8 cellular contexts compared by ENCODE assay signal in the genomic region with DNA sequence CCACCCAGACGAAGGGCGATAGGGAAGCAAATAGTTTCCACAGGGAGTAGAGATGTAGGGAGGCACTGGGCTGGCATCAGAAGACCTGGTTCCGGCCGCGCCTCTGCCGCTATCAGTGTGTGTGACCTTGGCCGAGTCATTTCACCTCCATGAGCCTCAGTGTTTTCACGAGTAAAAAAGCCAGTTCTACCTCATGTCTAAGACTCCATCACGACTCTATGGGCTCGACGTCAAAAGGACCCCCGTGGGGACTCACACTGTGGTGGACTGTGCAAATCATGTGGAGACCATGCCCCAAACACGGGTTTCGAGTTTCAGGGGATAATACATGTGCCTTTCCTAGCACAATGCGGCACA. TPM values are rescaled to one million over a fixed set of nuclear protein-coding genes. Genes with fewer than 3 reads are reported as not detected.
A peak's percentile ranks its signal among the peaks of the same experiment; 100 is the strongest.
DNase-seq lines count a peak whose midpoint lies in the region; ATAC-seq lines count a peak whose summit lies in the region.

No MANE protein-coding gene starts in this region.

- no peaks in the 10 kb centered on the region for H4K20me1 ChIP-seq in Karpas-422 (ENCODE audit: insufficient read depth, low read depth, low read length)

- no peaks in the 10 kb centered on the region for H3K36me3 ChIP-seq in ACC112 (ENCODE audit: insufficient read depth, low read length)
- H3K36me3 ChIP-seq in Karpas-422 (ENCODE audit: insufficient read depth, low read length): no peaks in the 10 kb centered on the region
- no peaks in the 10 kb centered on the region for H3K36me3 ChIP-seq in mucosa of stomach (ENCODE audit: control insufficient read depth, insufficient read depth, low read length)

- DNase-seq in Karpas-422: no peak
- peak; percentile 13 for DNase-seq in cerebellar cortex (ENCODE audit: low spot score)
- no peak for DNase-seq in retina
- DNase-seq in NK-92 (lab: John Stamatoyannopoulos, UW; ENCODE audit: unreplicated experiment): no peak
- DNase-seq in islet precursor cell: no peak

- H3K79me2 ChIP-seq in ACC112 (ENCODE audit: control insufficient read depth, insufficient read depth, low read length, unreplicated experiment) (peaks cover 31% of the 10 kb centered on the region), Karpas-422 (ENCODE audit: low read length) (peaks cover 39% of the 10 kb centered on the region)

- H3K27me3 ChIP-seq in ACC112 (ENCODE audit: insufficient read depth, low read length) (no peaks in the 10 kb centered on the region), Karpas-422 (ENCODE audit: low read length) (no peaks in the 10 kb centered on the region), mucosa of stomach (ENCODE audit: control insufficient read depth, insufficient read depth, low read length) (no peaks in the 10 kb centered on the region)

- H3K4me3 ChIP-seq in ACC112 (ENCODE audit: low read depth, low read length) (peak overlapping the region; percentile 92), Karpas-422 (ENCODE audit: low read length) (peak overlapping the region; percentile 83), mucosa of stomach (ENCODE audit: low read length) (peak overlapping the region; percentile 91)

- H3K9me3 ChIP-seq in Karpas-422 (ENCODE audit: low read length): no peaks in the 10 kb centered on the region
- no peaks in the 10 kb centered on the region for H3K9me3 ChIP-seq in mucosa of stomach (ENCODE audit: control insufficient read depth, low read length)

- H3K9me2 ChIP-seq in Karpas-422 (replicated peaks; ENCODE audit: insufficient read depth, low read length): no peaks in the 10 kb centered on the region

- H3K4me2 ChIP-seq in Karpas-422 (ENCODE audit: low read depth, low read length, poor library complexity, severe bottlenecking): peak overlapping the region; percentile 90

- H3K4me1 ChIP-seq in ACC112 (ENCODE audit: control insufficient read depth, insufficient read depth, low read length, unreplicated experiment) (peaks cover 21% of the 10 kb centered on the region), Karpas-422 (ENCODE audit: low read length) (peaks cover 39% of the 10 kb centered on the region), mucosa of stomach (ENCODE audit: control insufficient read depth, insufficient read depth, low read length) (peaks cover 11% of the 10 kb centered on the region)

- ATAC-seq in GM19351 (IDR thresholded peaks at IDR 0.05; ENCODE audit: unreplicated experiment): no peak

- H3K9ac ChIP-seq in Karpas-422 (ENCODE audit: low read length): peak overlapping the region; percentile 79
- peak overlapping the region; percentile 82 for H3K9ac ChIP-seq in mucosa of stomach (ENCODE audit: low read length)

- H3K27ac ChIP-seq in ACC112 (ENCODE audit: low read depth, low read length) (peak overlapping the region; percentile 77; the same call in 1 of the 2 replicates), Karpas-422 (ENCODE audit: low read length) (no peak overlapping the region)

- H2AFZ ChIP-seq in ACC112 (ENCODE audit: low read length, unreplicated experiment) (peak overlapping the region; percentile 34), Karpas-422 (ENCODE audit: low read length) (peak overlapping the region; percentile 96)

RNA-seq across cellular contexts. Expression of a gene that starts 0.6 kb away (rescaled TPM):
- total RNA-seq in Karpas-422 (2014; rRNA removed; shearing (Covaris generic); ENCODE audit: low replicate concordance): 8.5 and 33.5 TPM in 2 replicates
